1 cellular context compared by ENCODE assay signal in genomic region chr2:166127217-166128155, GRCh38.
TF ChIP-seq lines count a peak whose summit lies in the region.

Gene SCN1A, minus strand, starts transcription at chr2:166128020. Its CDS starts 54,399 bp downstream, at chr2:166073621.

TF ChIP-seq in HepG2, 621 proteins besides CTCF, POLR2A, EP300 and RAD21 (continued from another document and continues in another):
- TF ChIP-seq, protein P1, sequence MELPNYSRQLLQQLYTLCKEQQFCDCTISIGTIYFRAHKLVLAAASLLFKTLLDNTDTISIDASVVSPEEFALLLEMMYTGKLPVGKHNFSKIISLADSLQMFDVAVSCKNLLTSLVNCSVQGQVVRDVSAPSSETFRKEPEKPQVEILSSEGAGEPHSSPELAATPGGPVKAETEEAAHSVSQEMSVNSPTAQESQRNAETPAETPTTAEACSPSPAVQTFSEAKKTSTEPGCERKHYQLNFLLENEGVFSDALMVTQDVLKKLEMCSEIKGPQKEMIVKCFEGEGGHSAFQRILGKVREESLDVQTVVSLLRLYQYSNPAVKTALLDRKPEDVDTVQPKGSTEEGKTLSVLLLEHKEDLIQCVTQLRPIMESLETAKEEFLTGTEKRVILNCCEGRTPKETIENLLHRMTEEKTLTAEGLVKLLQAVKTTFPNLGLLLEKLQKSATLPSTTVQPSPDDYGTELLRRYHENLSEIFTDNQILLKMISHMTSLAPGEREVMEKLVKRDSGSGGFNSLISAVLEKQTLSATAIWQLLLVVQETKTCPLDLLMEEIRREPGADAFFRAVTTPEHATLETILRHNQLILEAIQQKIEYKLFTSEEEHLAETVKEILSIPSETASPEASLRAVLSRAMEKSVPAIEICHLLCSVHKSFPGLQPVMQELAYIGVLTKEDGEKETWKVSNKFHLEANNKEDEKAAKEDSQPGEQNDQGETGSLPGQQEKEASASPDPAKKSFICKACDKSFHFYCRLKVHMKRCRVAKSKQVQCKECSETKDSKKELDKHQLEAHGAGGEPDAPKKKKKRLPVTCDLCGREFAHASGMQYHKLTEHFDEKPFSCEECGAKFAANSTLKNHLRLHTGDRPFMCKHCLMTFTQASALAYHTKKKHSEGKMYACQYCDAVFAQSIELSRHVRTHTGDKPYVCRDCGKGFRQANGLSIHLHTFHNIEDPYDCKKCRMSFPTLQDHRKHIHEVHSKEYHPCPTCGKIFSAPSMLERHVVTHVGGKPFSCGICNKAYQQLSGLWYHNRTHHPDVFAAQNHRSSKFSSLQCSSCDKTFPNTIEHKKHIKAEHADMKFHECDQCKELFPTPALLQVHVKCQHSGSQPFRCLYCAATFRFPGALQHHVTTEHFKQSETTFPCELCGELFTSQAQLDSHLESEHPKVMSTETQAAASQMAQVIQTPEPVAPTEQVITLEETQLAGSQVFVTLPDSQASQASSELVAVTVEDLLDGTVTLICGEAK (IDR thresholded peaks at IDR 0.05): 0 out of 2 replicates have a peak, but pooled peaks have one; percentile 44
- TF ChIP-seq, protein P1 (CRISPR knock-in tag; IDR thresholded peaks at IDR 0.05): no peak; the same call in 1 of the 2 replicates
- TF ChIP-seq ELF4 (CRISPR knock-in tag; IDR thresholded peaks at IDR 0.05; ENCODE audit: borderline replicate concordance) (peak; percentile 72; the same call in 1 of the 2 replicates), ZNF629 (CRISPR knock-in tag; conservative IDR thresholded peaks at IDR 0.05) (no peak), FIP1L1 (IDR thresholded peaks at IDR 0.05; ENCODE audit: borderline replicate concordance, insufficient read depth, low read depth, low read length) (no peak), ZNF354B (CRISPR knock-in tag; IDR thresholded peaks at IDR 0.05) (0 out of 2 replicates have a peak, but pooled peaks have one; percentile 28), ZNF317 (CRISPR knock-in tag; IDR thresholded peaks at IDR 0.05) (0 out of 2 replicates have a peak, but pooled peaks have one; percentile 20), KDM4B (CRISPR knock-in tag; IDR thresholded peaks at IDR 0.05) (0 out of 2 replicates have a peak, but pooled peaks have one; percentile 24), MAFG (CRISPR knock-in tag; IDR thresholded peaks at IDR 0.05) (no peak), AKAP8 (CRISPR knock-in tag; IDR thresholded peaks at IDR 0.05) (no peak), ATF7-NPFF (CRISPR knock-in tag; IDR thresholded peaks at IDR 0.05; ENCODE audit: low read depth) (peak; percentile 54; the same call in 1 of the 2 replicates), TARDBP (CRISPR knock-in tag; IDR thresholded peaks at IDR 0.05) (no peak), ZNF691 (CRISPR knock-in tag; IDR thresholded peaks at IDR 0.05; ENCODE audit: borderline replicate concordance, low read depth) (no peak), SMARCE1 (IDR thresholded peaks at IDR 0.05; ENCODE audit: borderline replicate concordance) (no peak), ZNF138 (CRISPR knock-in tag; IDR thresholded peaks at IDR 0.05; ENCODE audit: low read depth) (0 out of 2 replicates have a peak, but pooled peaks have one; percentile 27), FOXA1 (IDR thresholded peaks at IDR 0.05) (no peak), FOXA1 (CRISPR knock-in tag; IDR thresholded peaks at IDR 0.05) (no peak), KAT2B (IDR thresholded peaks at IDR 0.05; ENCODE audit: borderline replicate concordance, low read depth, low read length) (no peak), ZNF264 (CRISPR knock-in tag; IDR thresholded peaks at IDR 0.05) (no peak), MAF1 (CRISPR knock-in tag; IDR thresholded peaks at IDR 0.05; ENCODE audit: borderline replicate concordance) (no peak), CAMTA2 (CRISPR knock-in tag; IDR thresholded peaks at IDR 0.05; ENCODE audit: borderline replicate concordance) (no peak), ZNF788 (CRISPR knock-in tag; IDR thresholded peaks at IDR 0.05; ENCODE audit: borderline replicate concordance) (peak; percentile 30; the same call in 1 of the 2 replicates), ZNF740 (CRISPR knock-in tag; IDR thresholded peaks at IDR 0.05) (no peak), ZNF570 (CRISPR knock-in tag; IDR thresholded peaks at IDR 0.05; ENCODE audit: borderline replicate concordance) (no peak), ZNF331 (CRISPR knock-in tag; IDR thresholded peaks at IDR 0.05) (peak; percentile 16; the same call in 1 of the 2 replicates), BCL6 (CRISPR knock-in tag; IDR thresholded peaks at IDR 0.05) (peak; percentile 31; the same call in 1 of the 2 replicates), ZNF263 (CRISPR knock-in tag; IDR thresholded peaks at IDR 0.05) (peak; percentile 86), TAF1 (CRISPR knock-in tag; IDR thresholded peaks at IDR 0.05) (peak; percentile 48; the same call in 1 of the 2 replicates), STAG1 (CRISPR knock-in tag; IDR thresholded peaks at IDR 0.05) (peak; percentile 69), TEAD3 (CRISPR knock-in tag; optimal IDR thresholded peaks at IDR 0.05; ENCODE audit: borderline replicate concordance) (peak; percentile 55), ZC3H4 (CRISPR knock-in tag; IDR thresholded peaks at IDR 0.05; ENCODE audit: borderline replicate concordance) (no peak), ZNF124 (CRISPR knock-in tag; IDR thresholded peaks at IDR 0.05) (no peak), CHD4 (IDR thresholded peaks at IDR 0.05; ENCODE audit: borderline replicate concordance, low read length) (0 out of 2 replicates have a peak, but pooled peaks have one; percentile 65), TOPORS (CRISPR knock-in tag; IDR thresholded peaks at IDR 0.05) (no peak)
- TF ChIP-seq, protein P2, sequence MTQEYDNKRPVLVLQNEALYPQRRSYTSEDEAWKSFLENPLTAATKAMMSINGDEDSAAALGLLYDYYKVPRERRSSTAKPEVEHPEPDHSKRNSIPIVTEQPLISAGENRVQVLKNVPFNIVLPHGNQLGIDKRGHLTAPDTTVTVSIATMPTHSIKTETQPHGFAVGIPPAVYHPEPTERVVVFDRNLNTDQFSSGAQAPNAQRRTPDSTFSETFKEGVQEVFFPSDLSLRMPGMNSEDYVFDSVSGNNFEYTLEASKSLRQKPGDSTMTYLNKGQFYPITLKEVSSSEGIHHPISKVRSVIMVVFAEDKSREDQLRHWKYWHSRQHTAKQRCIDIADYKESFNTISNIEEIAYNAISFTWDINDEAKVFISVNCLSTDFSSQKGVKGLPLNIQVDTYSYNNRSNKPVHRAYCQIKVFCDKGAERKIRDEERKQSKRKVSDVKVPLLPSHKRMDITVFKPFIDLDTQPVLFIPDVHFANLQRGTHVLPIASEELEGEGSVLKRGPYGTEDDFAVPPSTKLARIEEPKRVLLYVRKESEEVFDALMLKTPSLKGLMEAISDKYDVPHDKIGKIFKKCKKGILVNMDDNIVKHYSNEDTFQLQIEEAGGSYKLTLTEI (CRISPR knock-in tag; conservative IDR thresholded peaks at IDR 0.05): no peak
- TF ChIP-seq, protein P3, sequence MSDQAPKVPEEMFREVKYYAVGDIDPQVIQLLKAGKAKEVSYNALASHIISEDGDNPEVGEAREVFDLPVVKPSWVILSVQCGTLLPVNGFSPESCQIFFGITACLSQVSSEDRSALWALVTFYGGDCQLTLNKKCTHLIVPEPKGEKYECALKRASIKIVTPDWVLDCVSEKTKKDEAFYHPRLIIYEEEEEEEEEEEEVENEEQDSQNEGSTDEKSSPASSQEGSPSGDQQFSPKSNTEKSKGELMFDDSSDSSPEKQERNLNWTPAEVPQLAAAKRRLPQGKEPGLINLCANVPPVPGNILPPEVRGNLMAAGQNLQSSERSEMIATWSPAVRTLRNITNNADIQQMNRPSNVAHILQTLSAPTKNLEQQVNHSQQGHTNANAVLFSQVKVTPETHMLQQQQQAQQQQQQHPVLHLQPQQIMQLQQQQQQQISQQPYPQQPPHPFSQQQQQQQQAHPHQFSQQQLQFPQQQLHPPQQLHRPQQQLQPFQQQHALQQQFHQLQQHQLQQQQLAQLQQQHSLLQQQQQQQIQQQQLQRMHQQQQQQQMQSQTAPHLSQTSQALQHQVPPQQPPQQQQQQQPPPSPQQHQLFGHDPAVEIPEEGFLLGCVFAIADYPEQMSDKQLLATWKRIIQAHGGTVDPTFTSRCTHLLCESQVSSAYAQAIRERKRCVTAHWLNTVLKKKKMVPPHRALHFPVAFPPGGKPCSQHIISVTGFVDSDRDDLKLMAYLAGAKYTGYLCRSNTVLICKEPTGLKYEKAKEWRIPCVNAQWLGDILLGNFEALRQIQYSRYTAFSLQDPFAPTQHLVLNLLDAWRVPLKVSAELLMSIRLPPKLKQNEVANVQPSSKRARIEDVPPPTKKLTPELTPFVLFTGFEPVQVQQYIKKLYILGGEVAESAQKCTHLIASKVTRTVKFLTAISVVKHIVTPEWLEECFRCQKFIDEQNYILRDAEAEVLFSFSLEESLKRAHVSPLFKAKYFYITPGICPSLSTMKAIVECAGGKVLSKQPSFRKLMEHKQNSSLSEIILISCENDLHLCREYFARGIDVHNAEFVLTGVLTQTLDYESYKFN (CRISPR knock-in tag; conservative IDR thresholded peaks at IDR 0.05): peak; percentile 27
- TF ChIP-seq, protein P4, sequence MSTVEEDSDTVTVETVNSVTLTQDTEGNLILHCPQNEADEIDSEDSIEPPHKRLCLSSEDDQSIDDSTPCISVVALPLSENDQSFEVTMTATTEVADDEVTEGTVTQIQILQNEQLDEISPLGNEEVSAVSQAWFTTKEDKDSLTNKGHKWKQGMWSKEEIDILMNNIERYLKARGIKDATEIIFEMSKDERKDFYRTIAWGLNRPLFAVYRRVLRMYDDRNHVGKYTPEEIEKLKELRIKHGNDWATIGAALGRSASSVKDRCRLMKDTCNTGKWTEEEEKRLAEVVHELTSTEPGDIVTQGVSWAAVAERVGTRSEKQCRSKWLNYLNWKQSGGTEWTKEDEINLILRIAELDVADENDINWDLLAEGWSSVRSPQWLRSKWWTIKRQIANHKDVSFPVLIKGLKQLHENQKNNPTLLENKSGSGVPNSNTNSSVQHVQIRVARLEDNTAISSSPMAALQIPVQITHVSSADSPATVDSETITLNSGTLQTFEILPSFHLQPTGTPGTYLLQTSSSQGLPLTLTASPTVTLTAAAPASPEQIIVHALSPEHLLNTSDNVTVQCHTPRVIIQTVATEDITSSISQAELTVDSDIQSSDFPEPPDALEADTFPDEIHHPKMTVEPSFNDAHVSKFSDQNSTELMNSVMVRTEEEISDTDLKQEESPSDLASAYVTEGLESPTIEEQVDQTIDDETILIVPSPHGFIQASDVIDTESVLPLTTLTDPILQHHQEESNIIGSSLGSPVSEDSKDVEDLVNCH (CRISPR knock-in tag; IDR thresholded peaks at IDR 0.05): no peak
- TF ChIP-seq, protein P5, sequence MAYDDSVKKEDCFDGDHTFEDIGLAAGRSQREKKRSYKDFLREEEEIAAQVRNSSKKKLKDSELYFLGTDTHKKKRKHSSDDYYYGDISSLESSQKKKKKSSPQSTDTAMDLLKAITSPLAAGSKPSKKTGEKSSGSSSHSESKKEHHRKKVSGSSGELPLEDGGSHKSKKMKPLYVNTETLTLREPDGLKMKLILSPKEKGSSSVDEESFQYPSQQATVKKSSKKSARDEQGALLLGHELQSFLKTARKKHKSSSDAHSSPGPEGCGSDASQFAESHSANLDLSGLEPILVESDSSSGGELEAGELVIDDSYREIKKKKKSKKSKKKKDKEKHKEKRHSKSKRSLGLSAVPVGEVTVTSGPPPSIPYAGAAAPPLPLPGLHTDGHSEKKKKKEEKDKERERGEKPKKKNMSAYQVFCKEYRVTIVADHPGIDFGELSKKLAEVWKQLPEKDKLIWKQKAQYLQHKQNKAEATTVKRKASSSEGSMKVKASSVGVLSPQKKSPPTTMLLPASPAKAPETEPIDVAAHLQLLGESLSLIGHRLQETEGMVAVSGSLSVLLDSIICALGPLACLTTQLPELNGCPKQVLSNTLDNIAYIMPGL (CRISPR knock-in tag; IDR thresholded peaks at IDR 0.05; ENCODE audit: borderline replicate concordance in 1 of 2, low read depth in 1 of 2): peak in 1 of 2 experiments; percentile 67; a peak in 2 of 4 replicates
- TF ChIP-seq, protein P6, sequence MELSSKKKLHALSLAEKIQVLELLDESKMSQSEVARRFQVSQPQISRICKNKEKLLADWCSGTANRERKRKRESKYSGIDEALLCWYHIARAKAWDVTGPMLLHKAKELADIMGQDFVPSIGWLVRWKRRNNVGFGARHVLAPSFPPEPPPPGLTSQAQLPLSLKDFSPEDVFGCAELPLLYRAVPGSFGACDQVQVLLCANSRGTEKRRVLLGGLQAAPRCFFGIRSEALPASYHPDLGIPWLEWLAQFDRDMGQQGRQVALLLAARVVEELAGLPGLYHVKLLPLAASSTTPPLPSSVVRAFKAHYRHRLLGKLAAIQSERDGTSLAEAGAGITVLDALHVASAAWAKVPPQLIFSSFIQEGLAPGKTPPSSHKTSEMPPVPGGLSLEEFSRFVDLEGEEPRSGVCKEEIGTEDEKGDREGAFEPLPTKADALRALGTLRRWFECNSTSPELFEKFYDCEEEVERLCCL (CRISPR knock-in tag; IDR thresholded peaks at IDR 0.05; ENCODE audit: borderline replicate concordance): no peak
